ENCODE assay signal across 28 cellular contexts in the genomic region with DNA sequence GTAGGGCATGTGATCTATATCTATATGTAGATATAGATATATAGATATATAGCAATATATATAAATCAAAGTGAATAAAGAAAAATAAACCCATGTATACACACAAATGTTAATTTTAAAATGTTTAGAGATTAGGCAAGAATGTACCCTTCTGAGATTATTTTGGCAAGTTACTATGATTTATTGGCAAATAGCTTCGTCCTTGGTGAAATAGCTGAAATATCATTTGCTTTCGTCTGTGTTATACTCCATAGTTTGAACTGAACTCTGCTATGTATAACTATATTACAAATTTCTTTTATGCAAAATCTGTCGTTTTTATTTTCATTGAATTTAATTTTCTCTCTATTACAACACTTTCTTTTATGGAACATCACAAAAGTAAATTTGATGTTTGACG. TPM values are rescaled to one million over a fixed set of nuclear protein-coding genes. Genes with fewer than 3 reads are reported as not detected.
"Had no signal": no experiment of that assay in that cellular context is flagged by ENCODE, and none has a peak within 500 bp of the region (broad histone marks: within the 10 kb centered on the region; RNA-seq: fewer than 3 reads in every experiment).

No MANE protein-coding gene starts in this region.

- H3K9me3 ChIP-seq: gastroesophageal sphincter had no signal

- DNase-seq: activated CD4-positive, alpha-beta memory T cell treated with anti-CD3 and anti-CD28 coated beads, Interleukin-2, amount 10 ng/mL, durations not matched to agents 7 days and 5 days; activated CD4-positive, alpha-beta T cell treated with anti-CD3 and anti-CD28 coated beads for 36 hours; activated CD4-positive, alpha-beta T cell treated with anti-CD3 and anti-CD28 coated beads, Interleukin-2, amount 10 ng/mL, durations not matched to agents 7 days and 5 days; activated CD4-positive, alpha-beta T cell treated with anti-CD3 and anti-CD28 coated beads, Interleukin-2, amount 50 U/mL, for 4 hours; activated CD4-positive, CD25-positive, alpha-beta regulatory T cell; activated CD4-positive, CD25-positive, alpha-beta regulatory T cell treated with anti-CD3 and anti-CD28 coated beads, Interleukin-2, amount 50 U/mL, for 72 hours; activated CD8-positive, alpha-beta memory T cell treated with anti-CD3 and anti-CD28 coated beads, Interleukin-2, amount 50 U/mL, for 48 hours; activated gamma-delta T cell; activated naive CD4-positive, alpha-beta T cell; activated naive CD4-positive, alpha-beta T cell treated with anti-CD3 and anti-CD28 coated beads, Interleukin-2, amount 10 ng/mL, durations not matched to agents 7 days and 5 days; activated T-cell treated with anti-CD3 and anti-CD28 coated beads for 4 hours; activated T-cell treated with anti-CD3 and anti-CD28 coated beads, Interleukin-2, amount 50 U/mL, for 24 hours; activated T-cell treated with anti-CD3 and anti-CD28 coated beads, Interleukin-2, amount 50 U/mL, for 72 hours; amniotic stem cell; anterior cingulate cortex; brain microvascular endothelial cell; dorsolateral prefrontal cortex; effector memory CD4-positive, alpha-beta T cell; endodermal cell; foreskin keratinocyte; head of caudate nucleus; T-helper 1 cell; T-helper 17 cell; T1000 had no signal

- FAIRE-seq: astrocyte, bronchial epithelial cell had no signal

- H3K4me1 ChIP-seq: foreskin keratinocyte had no signal

- H3K27me3 ChIP-seq: brain microvascular endothelial cell, dorsolateral prefrontal cortex, foreskin keratinocyte, gastroesophageal sphincter had no signal

- ATAC-seq: activated CD4-positive, alpha-beta T cell treated with anti-CD3 and anti-CD28 coated beads for 36 hours; activated T-cell treated with anti-CD3 and anti-CD28 coated beads, Interleukin-2, amount 50 U/mL, for 72 hours; esophagus mucosa; foreskin keratinocyte; gastroesophageal sphincter; T-helper 17 cell had no signal

- H3K27ac ChIP-seq: brain microvascular endothelial cell, dorsolateral prefrontal cortex, foreskin keratinocyte, gastroesophageal sphincter had no signal

- H3K4me3 ChIP-seq: dorsolateral prefrontal cortex, gastroesophageal sphincter had no signal

- H3K36me3 ChIP-seq: brain microvascular endothelial cell had no signal

RNA-seq across cellular contexts. Expression of gene CPED1, which starts 57.5 kb away (rescaled TPM):
- total RNA-seq: activated CD4-positive, alpha-beta memory T cell treated with anti-CD3 and anti-CD28 coated beads, Interleukin-2, amount 10 ng/mL, durations not matched to agents 7 days and 5 days; activated CD4-positive, alpha-beta T cell treated with anti-CD3 and anti-CD28 coated beads for 36 hours; activated T-cell treated with anti-CD3 and anti-CD28 coated beads, Interleukin-2, amount 50 U/mL, for 72 hours had no signal
